8 cellular contexts compared by ENCODE assay signal in the genomic region with DNA sequence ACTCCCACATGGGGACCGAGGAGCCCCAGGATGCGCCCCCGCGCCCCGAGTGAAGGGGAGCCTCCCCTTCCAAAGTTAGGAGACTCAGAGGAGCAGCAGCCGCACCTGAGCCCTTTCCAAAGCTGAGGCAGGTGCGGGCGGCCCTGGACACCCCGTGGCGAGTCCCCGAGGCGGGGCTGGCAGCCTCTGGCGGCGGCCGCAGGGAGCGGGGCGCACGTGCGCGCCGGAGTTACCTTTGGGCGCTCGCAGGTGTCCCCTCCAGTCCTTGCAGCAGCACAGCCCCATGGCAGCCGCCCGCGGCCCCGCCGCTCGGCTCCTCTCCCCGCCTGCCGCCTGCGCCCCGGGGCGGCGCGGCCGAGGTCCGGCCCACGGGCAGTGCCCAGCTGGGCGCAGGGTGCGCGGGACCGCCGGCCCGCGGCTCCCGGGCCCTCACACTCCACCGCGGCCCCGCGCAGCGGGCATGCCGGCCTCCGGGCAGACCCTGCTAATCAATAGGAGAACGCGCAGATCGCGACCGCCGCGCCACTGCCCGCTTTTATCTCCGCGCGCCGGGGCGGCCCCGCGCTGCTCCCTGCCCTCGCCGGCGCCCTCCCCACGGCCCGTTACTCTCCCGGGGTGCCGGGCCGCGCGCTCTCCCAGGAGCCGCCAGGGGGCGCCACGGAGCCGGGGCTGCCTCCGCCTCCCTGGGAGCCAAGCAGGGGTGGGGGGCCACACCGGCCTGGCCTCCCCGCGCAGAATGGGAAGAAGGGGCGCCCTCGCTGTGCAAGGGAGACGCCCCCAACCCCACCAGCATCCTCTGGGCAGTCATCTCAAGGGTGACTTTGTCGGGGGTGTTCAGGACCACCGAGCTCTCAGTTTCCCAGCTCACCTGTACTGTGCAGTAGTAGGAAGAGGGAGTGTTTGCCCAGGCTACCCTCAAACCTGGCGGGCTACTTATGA.
A peak's percentile ranks its signal among the peaks of the same experiment; 100 is the strongest.
DNase-seq lines count a peak whose midpoint lies in the region; ATAC-seq and TF ChIP-seq lines count a peak whose summit lies in the region.

No MANE protein-coding gene starts in this region.

- DNase-seq in CD1c-positive myeloid dendritic cell (ENCODE audit: extremely low spot score) (peak; percentile 68), left lobe of liver (ENCODE audit: low spot score) (peak; percentile 40), type B pancreatic cell (ENCODE audit: extremely low spot score, unreplicated experiment) (peak; percentile 69), ureter (ENCODE audit: low spot score) (no peak)

- peaks cover 0 to 9% (median 3%) of the 10 kb centered on the region in 5 experiments for H3K9me3 Mint-ChIP-seq in brain
- H3K9me3 Mint-ChIP-seq in type B pancreatic cell: peaks cover 6% of the 10 kb centered on the region

- H3K27ac Mint-ChIP-seq in brain (no peak overlapping the region), type B pancreatic cell (no peak overlapping the region)

- TF ChIP-seq CTCF in brain (conservative IDR thresholded peaks at IDR 0.05): peak; percentile 48 to 71
- peak; percentile 84 for TF ChIP-seq CTCF in type B pancreatic cell (conservative IDR thresholded peaks at IDR 0.05)

- no peaks in the 10 kb centered on the region for H3K36me3 Mint-ChIP-seq in brain
- no peaks in the 10 kb centered on the region for H3K36me3 Mint-ChIP-seq in type B pancreatic cell

- H3K4me1 Mint-ChIP-seq in brain (peaks cover 19% of the 10 kb centered on the region), type B pancreatic cell (ENCODE audit: unreplicated experiment) (peaks cover 10% of the 10 kb centered on the region)

- H3K27me3 Mint-ChIP-seq in brain: peaks cover 63% of the 10 kb centered on the region
- H3K27me3 Mint-ChIP-seq in type B pancreatic cell: peaks cover 68% of the 10 kb centered on the region

- ATAC-seq in HG03442 (IDR thresholded peaks at IDR 0.05; ENCODE audit: unreplicated experiment) (peak; percentile 53), left lobe of liver (peak; percentile 77), GM18498 (IDR thresholded peaks at IDR 0.05; ENCODE audit: unreplicated experiment) (no peak), HG03460 (IDR thresholded peaks at IDR 0.05; ENCODE audit: unreplicated experiment) (no peak)

- peak overlapping the region; percentile 61 to 68 (median 67) for H3K4me3 Mint-ChIP-seq in brain
- H3K4me3 Mint-ChIP-seq in type B pancreatic cell: peak overlapping the region; percentile 72

Comparison
In these comparisons a context has a peak if more than half of its experiments do, and no peak if none do; other contexts are left out.
1. ATAC-seq: peak in HG03442 (single experiment) and left lobe of liver (single experiment); none in GM18498 (single experiment) and HG03460 (single experiment).